9 cellular contexts compared by ENCODE assay signal in genomic region chr2:70068119-70068518, GRCh38. TPM values are rescaled to one million over a fixed set of nuclear protein-coding genes. Genes with fewer than 3 reads are reported as not detected.
DNase-seq lines count a peak whose midpoint lies in the region; ATAC-seq and TF ChIP-seq lines count a peak whose summit lies in the region.
"Had no signal": no experiment of that assay in that cellular context is flagged by ENCODE, and none has a peak within 500 bp of the region (broad histone marks: within the 10 kb centered on the region; RNA-seq: fewer than 3 reads in every experiment).

No MANE protein-coding gene starts in this region.

- peak overlapping the region; percentile 70; the same call in 1 of the 2 replicates for H3K4me2 ChIP-seq in MM.1S (ENCODE audit: low read depth, low read length)

- H3K27me3 Mint-ChIP-seq in CD14-positive monocyte (ENCODE audit: low read depth in 3 of 3), result no peaks in the 10 kb centered on the region
- H3K27me3 Mint-ChIP-seq in effector memory CD8-positive, alpha-beta T cell, result no peaks in the 10 kb centered on the region
- no peaks in the 10 kb centered on the region for H3K27me3 Mint-ChIP-seq in neural crest cell (ENCODE audit: low read depth)

- peaks cover 48 to 68% of the 10 kb centered on the region in 2 donors for H3K36me3 Mint-ChIP-seq in CD14-positive monocyte
- peaks cover 43% of the 10 kb centered on the region for H3K36me3 Mint-ChIP-seq in effector memory CD8-positive, alpha-beta T cell (ENCODE audit: insufficient read depth)
- H3K36me3 Mint-ChIP-seq in neural crest cell (ENCODE audit: low read depth), result peaks cover 11% of the 10 kb centered on the region

- H3F3A ChIP-seq in MM.1S (ENCODE audit: insufficient read depth, low read length), result peaks cover 25% of the 10 kb centered on the region

- no peaks in the 10 kb centered on the region for H3K27me3 ChIP-seq in MM.1S (replicated peaks; ENCODE audit: insufficient read depth, low read length)
- H3K27me3 ChIP-seq: breast epithelium had no signal

- H3K4me3 Mint-ChIP-seq in CD14-positive monocyte (no peak overlapping the region), neural crest cell (no peak overlapping the region)
- H3K4me3 Mint-ChIP-seq in effector memory CD8-positive, alpha-beta T cell, result peak overlapping the region; percentile 49 to 57

- H3K4me1 Mint-ChIP-seq in CD14-positive monocyte, result peaks cover 28% of the 10 kb centered on the region
- H3K4me1 Mint-ChIP-seq in effector memory CD8-positive, alpha-beta T cell (ENCODE audit: low read depth in 2 of 2), result peaks cover 30 to 33% of the 10 kb centered on the region in 2 donors
- peaks cover 10% of the 10 kb centered on the region for H3K4me1 Mint-ChIP-seq in neural crest cell

- peak overlapping the region in 5 of 7 donors; percentile 31 to 84 (median 77) for H3K27ac Mint-ChIP-seq in CD14-positive monocyte
- H3K27ac Mint-ChIP-seq in effector memory CD8-positive, alpha-beta T cell, result peak overlapping the region; percentile 96 to 97
- H3K27ac Mint-ChIP-seq in neural crest cell (ENCODE audit: unreplicated experiment), result peak overlapping the region; percentile 83

- TF ChIP-seq CTCF in CD14-positive monocyte (IDR thresholded peaks at IDR 0.05) (no peak), MM.1S (IDR thresholded peaks at IDR 0.05; ENCODE audit: low read length) (no peak), neural crest cell (conservative IDR thresholded peaks at IDR 0.05) (no peak)

- H3K4me3 ChIP-seq in MM.1S (ENCODE audit: low read length), result no peak overlapping the region
- H3K4me3 ChIP-seq: breast epithelium had no signal

- no peaks in the 10 kb centered on the region for H3K9me3 Mint-ChIP-seq in CD14-positive monocyte
- no peaks in the 10 kb centered on the region for H3K9me3 Mint-ChIP-seq in effector memory CD8-positive, alpha-beta T cell
- H3K9me3 Mint-ChIP-seq in neural crest cell, result no peaks in the 10 kb centered on the region

- H3K4me1 ChIP-seq in MM.1S (ENCODE audit: low read length), result peaks cover 20% of the 10 kb centered on the region

- 0 out of 2 replicates have a peak overlapping the region, but pooled peaks have one; percentile 7 for H3K9ac ChIP-seq in MM.1S (ENCODE audit: low read length)

- H3K27ac ChIP-seq in MM.1S (ENCODE audit: low read length), result peak overlapping the region; percentile 74; the same call in 1 of the 2 replicates

- H3K79me2 ChIP-seq in MM.1S (ENCODE audit: low read length), result peaks cover 15% of the 10 kb centered on the region

- no peaks in the 10 kb centered on the region for H3K9me2 ChIP-seq in MM.1S (replicated peaks; ENCODE audit: insufficient read depth, low read length)

- H3K36me3 ChIP-seq in MM.1S (replicated peaks; ENCODE audit: insufficient read depth, low read length), result no peaks in the 10 kb centered on the region; the same call in 1 of the 2 replicates
- H3K36me3 ChIP-seq: breast epithelium had no signal

- no peak for DNase-seq in CD14-positive monocyte (ENCODE audit: low spot score)
- DNase-seq in MM.1S, result no peak
- DNase-seq in effector memory CD8-positive, alpha-beta T cell, result no peak
- no peak for DNase-seq in neural crest cell (ENCODE audit: low read depth, low spot score)
- DNase-seq in stimulated activated naive CD4-positive, alpha-beta T cell treated with Interleukin-2 at 50 U/mL for 16 hours (lab: John Stamatoyannopoulos, UW), result no peak
- DNase-seq in activated CD4-positive, alpha-beta T cell treated with anti-CD3 and anti-CD28 coated beads for 4 hours, result no peak

- H4K20me1 ChIP-seq in MM.1S (ENCODE audit: insufficient read depth, low read length), result no peaks in the 10 kb centered on the region

- intact Hi-C loops in CD14-positive monocyte (cut with micrococcal nuclease), result loop anchor here in 1 of 2 donors (5.0 kb wide), 1 partner anchor 36 kb away; no protein-coding TSS in a partner anchor

- no peaks in the 10 kb centered on the region for H3K9me3 ChIP-seq in MM.1S (replicated peaks; ENCODE audit: insufficient read depth, low read length)
- H3K9me3 ChIP-seq: breast epithelium had no signal

- no peak overlapping the region for H2AFZ ChIP-seq in MM.1S (ENCODE audit: low read length)

- no peak for ATAC-seq in effector memory CD8-positive, alpha-beta T cell (replicated peaks)
- ATAC-seq in HG02678 (IDR thresholded peaks at IDR 0.05; ENCODE audit: unreplicated experiment), result no peak
- ATAC-seq in HG03439 (IDR thresholded peaks at IDR 0.05; ENCODE audit: unreplicated experiment), result no peak

RNA-seq across cellular contexts. Expression of gene PCBP1, which starts 19.2 kb away (rescaled TPM):
- 100 to 1,000 TPM; 178 to 194 TPM for polyA plus RNA-seq in CD14-positive monocyte
- 365 and 382 TPM in 2 replicates for total RNA-seq in neural crest cell

Comparison
In these comparisons a context has a peak if more than half of its experiments do, and no peak if none do; other contexts are left out.
1. H3K4me3 Mint-ChIP-seq: peak in effector memory CD8-positive, alpha-beta T cell (2 of 2); none in CD14-positive monocyte (0 of 2) and neural crest cell (single experiment).
2. Peak in every context shown above with its lines, with median percentiles within 50 percentile points of each other: H3K27ac Mint-ChIP-seq.